ENCODE assay signal across 22 cellular contexts in the genomic region with DNA sequence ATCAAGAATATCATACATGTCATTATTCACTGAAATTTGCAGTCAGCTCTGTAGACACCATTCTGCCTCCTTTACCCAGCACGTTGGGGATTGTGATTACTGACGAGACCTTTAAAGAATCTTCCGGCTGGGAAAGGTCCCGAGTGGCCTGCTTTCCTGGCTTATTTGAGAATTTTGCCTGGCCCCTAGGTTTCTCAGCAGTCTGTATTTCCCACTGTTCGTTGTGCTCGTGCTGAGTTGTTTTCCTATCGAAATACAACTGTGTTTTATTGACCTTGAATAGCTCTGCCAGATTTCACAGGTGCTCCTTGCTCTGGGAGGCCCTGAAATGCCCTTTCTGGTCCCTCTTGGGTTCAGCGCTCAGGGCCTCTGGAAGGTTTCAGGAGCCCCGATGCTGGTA.
"Had no signal": no experiment of that assay in that cellular context is flagged by ENCODE, and none has a peak within 500 bp of the region (broad histone marks: within the 10 kb centered on the region; RNA-seq: fewer than 3 reads in every experiment).

No MANE protein-coding gene starts in this region.

- H3K27ac ChIP-seq: gastroesophageal sphincter, left lung, parathyroid adenoma, uterus, WERI-Rb-1 had no signal

- ATAC-seq: activated CD4-positive, CD25-positive, alpha-beta regulatory T cell treated with anti-CD3 and anti-CD28 coated beads, Interleukin-2, amount 50 U/mL, for 24 hours; activated T-cell treated with anti-CD3 and anti-CD28 coated beads, Interleukin-2, amount 50 U/mL, for 4 hours; activated T-helper 17 cell treated with anti-CD3 and anti-CD28 coated beads, Interleukin-2, amount 50 U/mL, for 72 hours; gastroesophageal sphincter; left lung; stimulated activated naive CD8-positive, alpha-beta T cell treated with anti-CD3 and anti-CD28 coated beads, Interleukin-15, Interleukin-2, amounts not matched to agents 100 U/mL and 50 U/mL, for 24 hours had no signal

- H3K27me3 ChIP-seq: gastroesophageal sphincter, left lung, uterus had no signal

- H3K4me1 ChIP-seq: gastroesophageal sphincter, left lung, parathyroid adenoma, uterus had no signal

- H3K36me3 ChIP-seq: gastroesophageal sphincter, left lung, uterus, WERI-Rb-1 had no signal

- DNase-seq: activated CD4-positive, alpha-beta memory T cell treated with anti-CD3 and anti-CD28 coated beads, Interleukin-2, amount 10 ng/mL, durations not matched to agents 7 days and 5 days; activated CD4-positive, alpha-beta T cell treated with anti-CD3 and anti-CD28 coated beads, Interleukin-2, amount 10 ng/mL, durations not matched to agents 24 days and 14 days; activated gamma-delta T cell treated with Interleukin-2 at 50 U/mL for 16 hours; activated naive CD4-positive, alpha-beta T cell treated with anti-CD3 and anti-CD28 coated beads, Interleukin-2, amount 50 U/mL, for 16 hours; activated T-cell treated with anti-CD3 and anti-CD28 coated beads, Interleukin-2, amount 50 U/mL, for 4 hours; amniotic stem cell; central memory CD4-positive, alpha-beta T cell; hypothalamus; immature natural killer cell; kidney; left lung; naive B cell; nephron progenitor cell; right cardiac atrium; stimulated activated CD4-positive, alpha-beta T cell treated with anti-CD3 and anti-CD28 coated beads, Interleukin-2, amount 100 ng/mL, for 48 hours; stimulated activated naive CD8-positive, alpha-beta T cell treated with anti-CD3 and anti-CD28 coated beads, Interleukin-15, Interleukin-2, amounts not matched to agents 100 U/mL and 50 U/mL, for 24 hours; uterus; WERI-Rb-1 had no signal

- H3K4me3 ChIP-seq: gastroesophageal sphincter, left lung, uterus had no signal

- H3K9me3 ChIP-seq: gastroesophageal sphincter, left lung, uterus had no signal
